In the genomic region with DNA sequence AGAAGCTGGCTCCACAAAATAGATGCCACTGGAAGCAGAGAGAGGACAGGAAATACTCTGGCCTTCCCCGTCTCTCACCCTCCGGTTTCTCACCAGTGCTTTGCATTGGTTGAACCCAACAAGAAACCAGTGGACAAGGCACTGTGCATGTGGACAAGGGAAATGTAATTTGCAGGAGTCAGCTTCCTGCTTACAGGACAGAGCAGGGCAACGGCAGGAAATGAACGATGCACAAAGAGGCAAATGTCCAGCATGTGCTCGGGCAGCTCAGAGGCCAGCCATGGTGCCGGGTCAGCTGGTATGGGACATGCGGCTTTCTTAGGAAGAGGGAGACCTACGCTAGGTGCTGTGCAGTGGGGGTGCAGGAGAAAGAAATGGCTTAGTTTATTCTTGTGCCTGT, we compare ENCODE assay signal across 1 cellular context.
TF ChIP-seq lines count a peak whose summit lies in the region.

No MANE protein-coding gene starts in this region.

TF ChIP-seq in HepG2, 621 proteins besides CTCF, POLR2A, EP300 and RAD21:
- TF ChIP-seq, protein P1, sequence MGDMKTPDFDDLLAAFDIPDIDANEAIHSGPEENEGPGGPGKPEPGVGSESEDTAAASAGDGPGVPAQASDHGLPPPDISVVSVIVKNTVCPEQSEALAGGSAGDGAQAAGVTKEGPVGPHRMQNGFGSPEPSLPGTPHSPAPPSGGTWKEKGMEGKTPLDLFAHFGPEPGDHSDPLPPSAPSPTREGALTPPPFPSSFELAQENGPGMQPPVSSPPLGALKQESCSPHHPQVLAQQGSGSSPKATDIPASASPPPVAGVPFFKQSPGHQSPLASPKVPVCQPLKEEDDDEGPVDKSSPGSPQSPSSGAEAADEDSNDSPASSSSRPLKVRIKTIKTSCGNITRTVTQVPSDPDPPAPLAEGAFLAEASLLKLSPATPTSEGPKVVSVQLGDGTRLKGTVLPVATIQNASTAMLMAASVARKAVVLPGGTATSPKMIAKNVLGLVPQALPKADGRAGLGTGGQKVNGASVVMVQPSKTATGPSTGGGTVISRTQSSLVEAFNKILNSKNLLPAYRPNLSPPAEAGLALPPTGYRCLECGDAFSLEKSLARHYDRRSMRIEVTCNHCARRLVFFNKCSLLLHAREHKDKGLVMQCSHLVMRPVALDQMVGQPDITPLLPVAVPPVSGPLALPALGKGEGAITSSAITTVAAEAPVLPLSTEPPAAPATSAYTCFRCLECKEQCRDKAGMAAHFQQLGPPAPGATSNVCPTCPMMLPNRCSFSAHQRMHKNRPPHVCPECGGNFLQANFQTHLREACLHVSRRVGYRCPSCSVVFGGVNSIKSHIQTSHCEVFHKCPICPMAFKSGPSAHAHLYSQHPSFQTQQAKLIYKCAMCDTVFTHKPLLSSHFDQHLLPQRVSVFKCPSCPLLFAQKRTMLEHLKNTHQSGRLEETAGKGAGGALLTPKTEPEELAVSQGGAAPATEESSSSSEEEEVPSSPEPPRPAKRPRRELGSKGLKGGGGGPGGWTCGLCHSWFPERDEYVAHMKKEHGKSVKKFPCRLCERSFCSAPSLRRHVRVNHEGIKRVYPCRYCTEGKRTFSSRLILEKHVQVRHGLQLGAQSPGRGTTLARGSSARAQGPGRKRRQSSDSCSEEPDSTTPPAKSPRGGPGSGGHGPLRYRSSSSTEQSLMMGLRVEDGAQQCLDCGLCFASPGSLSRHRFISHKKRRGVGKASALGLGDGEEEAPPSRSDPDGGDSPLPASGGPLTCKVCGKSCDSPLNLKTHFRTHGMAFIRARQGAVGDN (CRISPR knock-in tag; IDR thresholded peaks at IDR 0.05), result peak; percentile 23; the same call in 1 of the 2 replicates
TF ChIP-seq in HepG2: peak in this region for 1; not testable (repeated sequence) for 620.
